15 cellular contexts compared by ENCODE assay signal in genomic region chr22:47132428-47132825, GRCh38.
DNase-seq lines count a peak whose midpoint lies in the region; ATAC-seq and TF ChIP-seq lines count a peak whose summit lies in the region.
"Had no signal": no experiment of that assay in that cellular context is flagged by ENCODE, and none has a peak within 500 bp of the region (broad histone marks: within the 10 kb centered on the region; RNA-seq: fewer than 3 reads in every experiment).

No MANE protein-coding gene starts in this region.

- H3K27ac Mint-ChIP-seq in activated T-cell treated with anti-CD3 and anti-CD28 coated beads, Interleukin-2, amount 50 U/mL, for 24 hours = peak overlapping the region; percentile 55
- H3K27ac Mint-ChIP-seq in natural killer cell = no peak overlapping the region
- no peak overlapping the region for H3K27ac Mint-ChIP-seq in natural killer cell treated with Interleukin-12 subunit alpha and Interleukin-12 subunit beta and Interleukin-15 and Interleukin-18, amount 100 ng/mL, for 72 hours
- H3K27ac Mint-ChIP-seq: CD8-positive, alpha-beta memory T cell had no signal

- H3K27ac ChIP-seq in neuronal stem cell (replicated peaks; ENCODE audit: low read length) = no peak overlapping the region
- H3K27ac ChIP-seq in transverse colon = no peak overlapping the region
- H3K27ac ChIP-seq: BLaER1, GM23248 had no signal

- TF ChIP-seq CTCF in natural killer cell (IDR thresholded peaks at IDR 0.05) (no peak), transverse colon (IDR thresholded peaks at IDR 0.05) (no peak)

- no peak overlapping the region for H3K9ac ChIP-seq in neuronal stem cell (ENCODE audit: low read depth, low read length, poor library complexity)
- H3K9ac ChIP-seq: BLaER1, GM23248 had no signal

- no peak for TF ChIP-seq EP300 in transverse colon (IDR thresholded peaks at IDR 0.05; ENCODE audit: low read depth)

- H3K4me1 Mint-ChIP-seq in activated T-cell treated with anti-CD3 and anti-CD28 coated beads, Interleukin-2, amount 50 U/mL, for 24 hours (ENCODE audit: low read depth) = peaks cover 2% of the 10 kb centered on the region
- peaks cover 1% of the 10 kb centered on the region for H3K4me1 Mint-ChIP-seq in activated T-cell treated with anti-CD3 and anti-CD28 coated beads, Interleukin-2, amount 50 U/mL, for 4 hours (ENCODE audit: low read depth)
- peaks cover 0 to 18% of the 10 kb centered on the region in 2 donors for H3K4me1 Mint-ChIP-seq in natural killer cell
- H3K4me1 Mint-ChIP-seq in natural killer cell treated with Interleukin-12 subunit alpha and Interleukin-12 subunit beta and Interleukin-15 and Interleukin-18, amount 100 ng/mL, for 72 hours (ENCODE audit: low read depth in 2 of 2) = peaks cover 0 to 8% of the 10 kb centered on the region in 2 donors

- no peak overlapping the region for H2BK5ac ChIP-seq in neuronal stem cell (ENCODE audit: low read length)

- H2BK12ac ChIP-seq in neuronal stem cell (ENCODE audit: low read length) = no peak overlapping the region

- no peaks in the 10 kb centered on the region for H3K36me3 ChIP-seq in neuronal stem cell (replicated peaks in 1 of 2; ENCODE audit: control insufficient read depth in 2 of 2, insufficient read depth in 2 of 2, low read length in 2 of 2)
- no peaks in the 10 kb centered on the region for H3K36me3 ChIP-seq in transverse colon
- H3K36me3 ChIP-seq: HAP-1 had no signal

- peak overlapping the region; percentile 32 for H4K8ac ChIP-seq in neuronal stem cell (ENCODE audit: low read depth, low read length)

- H3K9me3 ChIP-seq in neuronal stem cell (replicated peaks in 1 of 2; ENCODE audit: control insufficient read depth in 2 of 2, insufficient read depth in 1 of 2, low read depth in 1 of 2, low read length in 2 of 2) (no peaks in the 10 kb centered on the region), transverse colon (no peaks in the 10 kb centered on the region)
- H3K9me3 ChIP-seq: BLaER1, Caco-2, HAP-1 had no signal

- H3K4me3 Mint-ChIP-seq in activated T-cell treated with anti-CD3 and anti-CD28 coated beads, Interleukin-2, amount 50 U/mL, for 24 hours = no peak overlapping the region
- H3K4me3 Mint-ChIP-seq in activated T-cell treated with anti-CD3 and anti-CD28 coated beads, Interleukin-2, amount 50 U/mL, for 4 hours = no peak overlapping the region
- H3K4me3 Mint-ChIP-seq in natural killer cell = peak overlapping the region; percentile 15
- H3K4me3 Mint-ChIP-seq in natural killer cell treated with Interleukin-12 subunit alpha and Interleukin-12 subunit beta and Interleukin-15 and Interleukin-18, amount 100 ng/mL, for 72 hours = no peak overlapping the region
- H3K4me3 Mint-ChIP-seq: CD8-positive, alpha-beta memory T cell had no signal

- in situ Hi-C loops in transverse colon (cut with MboI; ENCODE audit: low pct_ligation_motif_present in 1 of 4, low pct_unique_long_range_greater_than_20kb in 1 of 4, low sequenced_read_pairs in 3 of 4) = no loop called here

- peaks cover 26% of the 10 kb centered on the region for H3K36me3 Mint-ChIP-seq in activated T-cell treated with anti-CD3 and anti-CD28 coated beads, Interleukin-2, amount 50 U/mL, for 24 hours (ENCODE audit: low read depth)
- H3K36me3 Mint-ChIP-seq in activated T-cell treated with anti-CD3 and anti-CD28 coated beads, Interleukin-2, amount 50 U/mL, for 4 hours (ENCODE audit: insufficient read depth) = peaks cover 12% of the 10 kb centered on the region
- H3K36me3 Mint-ChIP-seq in natural killer cell = no peaks in the 10 kb centered on the region
- no peaks in the 10 kb centered on the region for H3K36me3 Mint-ChIP-seq in natural killer cell treated with Interleukin-12 subunit alpha and Interleukin-12 subunit beta and Interleukin-15 and Interleukin-18, amount 100 ng/mL, for 72 hours

- H3K27me3 ChIP-seq in neuronal stem cell (ENCODE audit: control insufficient read depth in 3 of 3, insufficient read depth in 3 of 3, low read depth in 1 of 3, low read length in 3 of 3) = no peaks in the 10 kb centered on the region
- H3K27me3 ChIP-seq in transverse colon = no peaks in the 10 kb centered on the region
- H3K27me3 ChIP-seq: BLaER1 had no signal

- intact Hi-C loops in natural killer cell (cut with micrococcal nuclease) = no loop called here
- intact Hi-C loops in transverse colon (cut with DNase I; ENCODE audit: low total_unique reads) = no loop called here

- no peak for DNase-seq in activated T-cell treated with anti-CD3 and anti-CD28 coated beads, Interleukin-2, amount 50 U/mL, for 24 hours
- DNase-seq in activated T-cell treated with anti-CD3 and anti-CD28 coated beads, Interleukin-2, amount 50 U/mL, for 4 hours = no peak
- DNase-seq in natural killer cell = no peak
- DNase-seq in natural killer cell treated with Interleukin-12 subunit alpha and Interleukin-12 subunit beta and Interleukin-15 and Interleukin-18, amount 100 ng/mL, for 72 hours (ENCODE audit: low spot score) = no peak
- no peak for DNase-seq in neuronal stem cell (ENCODE audit: low spot score)
- no peak for DNase-seq in transverse colon
- DNase-seq: 8988T; AML-193; Caco-2; CD8-positive, alpha-beta memory T cell; DMS53; GM23248 had no signal

- H2AK5ac ChIP-seq in neuronal stem cell (ENCODE audit: low read depth, low read length) = no peak overlapping the region

- no peak overlapping the region for H2BK15ac ChIP-seq in neuronal stem cell (ENCODE audit: low read length)

- TF ChIP-seq POLR2A in transverse colon (IDR thresholded peaks at IDR 0.05) = no peak

- no peak overlapping the region for H3K4me3 ChIP-seq in neuronal stem cell (ENCODE audit: low read length in 2 of 2)
- no peak overlapping the region for H3K4me3 ChIP-seq in transverse colon
- H3K4me3 ChIP-seq: BLaER1, GM23248, HAP-1 had no signal

- H3K79me1 ChIP-seq in neuronal stem cell (ENCODE audit: low read depth, low read length) = no peaks in the 10 kb centered on the region

- WGBS in neuronal stem cell (ENCODE audit: extremely low coverage in 2 of 2, insufficient read length in 2 of 2, insufficient replicate concordance in 1 of 2), 2 donors = no CpG with 5 or more reads among the region's 13 CpGs
- WGBS in transverse colon (ENCODE audit: low coverage in 1 of 2), 2 donors = 87% methylated on average over 12 of the region's 13 CpGs; no CpG with 5 or more reads in 1 of the 2 donors

- H3K4me2 ChIP-seq in neuronal stem cell (ENCODE audit: insufficient read depth, low read length, poor library complexity, severe bottlenecking) = no peak overlapping the region
- H3K4me2 ChIP-seq: BLaER1 had no signal

- H3K4ac ChIP-seq in neuronal stem cell (ENCODE audit: low read length) = no peak overlapping the region

- peak overlapping the region; percentile 32 for H3K23ac ChIP-seq in neuronal stem cell (ENCODE audit: low read depth, low read length, poor library complexity)

- peak overlapping the region; percentile 7 for H2BK120ac ChIP-seq in neuronal stem cell (ENCODE audit: low read depth, low read length)

- no peak overlapping the region for H2AFZ ChIP-seq in neuronal stem cell (ENCODE audit: low read length)
- H2AFZ ChIP-seq: GM23248 had no signal

- no peak for ATAC-seq in activated T-cell treated with anti-CD3 and anti-CD28 coated beads, Interleukin-2, amount 50 U/mL, for 4 hours
- ATAC-seq in natural killer cell (no peak), GM19463 (IDR thresholded peaks at IDR 0.05; ENCODE audit: unreplicated experiment) (no peak)
- no peak for ATAC-seq in natural killer cell treated with Interleukin-12 subunit alpha and Interleukin-12 subunit beta and Interleukin-15 and Interleukin-18, amount 100 ng/mL, for 72 hours

- no peak overlapping the region for H3K14ac ChIP-seq in neuronal stem cell (ENCODE audit: low read length)

- peaks cover 0 to 5% of the 10 kb centered on the region in 2 donors for H3K4me1 ChIP-seq in neuronal stem cell (ENCODE audit: control insufficient read depth in 2 of 2, insufficient read depth in 1 of 2, low read depth in 1 of 2, low read length in 2 of 2)
- H3K4me1 ChIP-seq in transverse colon = peaks cover 0 to 11% (median 2%) of the 10 kb centered on the region in 4 donors
- H3K4me1 ChIP-seq: BLaER1, HAP-1 had no signal

- no peak overlapping the region for H4K91ac ChIP-seq in neuronal stem cell (ENCODE audit: low read depth, low read length, poor library complexity)

- no peaks in the 10 kb centered on the region for H3K9me3 Mint-ChIP-seq in activated T-cell treated with anti-CD3 and anti-CD28 coated beads, Interleukin-2, amount 50 U/mL, for 24 hours
- H3K9me3 Mint-ChIP-seq in activated T-cell treated with anti-CD3 and anti-CD28 coated beads, Interleukin-2, amount 50 U/mL, for 4 hours = no peaks in the 10 kb centered on the region
- no peaks in the 10 kb centered on the region for H3K9me3 Mint-ChIP-seq in natural killer cell
- no peaks in the 10 kb centered on the region for H3K9me3 Mint-ChIP-seq in natural killer cell treated with Interleukin-12 subunit alpha and Interleukin-12 subunit beta and Interleukin-15 and Interleukin-18, amount 100 ng/mL, for 72 hours
- H3K9me3 Mint-ChIP-seq: CD8-positive, alpha-beta memory T cell had no signal

- H3K18ac ChIP-seq in neuronal stem cell (ENCODE audit: low read length) = peak overlapping the region; percentile 7

- no peaks in the 10 kb centered on the region for H3K27me3 Mint-ChIP-seq in activated T-cell treated with anti-CD3 and anti-CD28 coated beads, Interleukin-2, amount 50 U/mL, for 24 hours
- H3K27me3 Mint-ChIP-seq in activated T-cell treated with anti-CD3 and anti-CD28 coated beads, Interleukin-2, amount 50 U/mL, for 4 hours (ENCODE audit: low read depth) = no peaks in the 10 kb centered on the region
- H3K27me3 Mint-ChIP-seq in natural killer cell (ENCODE audit: low read depth in 2 of 2) = no peaks in the 10 kb centered on the region
- no peaks in the 10 kb centered on the region for H3K27me3 Mint-ChIP-seq in natural killer cell treated with Interleukin-12 subunit alpha and Interleukin-12 subunit beta and Interleukin-15 and Interleukin-18, amount 100 ng/mL, for 72 hours
- H3K27me3 Mint-ChIP-seq: CD8-positive, alpha-beta memory T cell had no signal
